In genomic region chr5:54323462-54323861, GRCh38 we compare ENCODE assay signal across 32 cellular contexts.
"Had no signal": no experiment of that assay in that cellular context is flagged by ENCODE, and none has a peak within 500 bp of the region (broad histone marks: within the 10 kb centered on the region; RNA-seq: fewer than 3 reads in every experiment).

No MANE protein-coding gene starts in this region.

- ATAC-seq: activated CD4-positive, CD25-positive, alpha-beta regulatory T cell treated with anti-CD3 and anti-CD28 coated beads, Interleukin-2, amount 50 U/mL, for 24 hours; activated CD8-positive, alpha-beta T cell treated with anti-CD3 and anti-CD28 coated beads for 36 hours; activated naive CD4-positive, alpha-beta T cell treated with anti-CD3 and anti-CD28 coated beads, Interleukin-2, amount 50 U/mL, for 72 hours; activated T-cell treated with anti-CD3 and anti-CD28 coated beads, Interleukin-2, amount 50 U/mL, for 4 hours; activated T-cell treated with anti-CD3 and anti-CD28 coated beads, Interleukin-2, amount 50 U/mL, for 72 hours; activated T-helper 17 cell treated with anti-CD3 and anti-CD28 coated beads, Interleukin-2, amount 50 U/mL, for 72 hours; body of pancreas; WTC11 had no signal

- DNase-seq: activated CD4-positive, alpha-beta memory T cell treated with anti-CD3 and anti-CD28 coated beads for 36 hours; activated CD4-positive, alpha-beta T cell treated with anti-CD3 and anti-CD28 coated beads for 4 hours; activated CD4-positive, alpha-beta T cell treated with anti-CD3 and anti-CD28 coated beads, Interleukin-2, amount 10 ng/mL, durations not matched to agents 24 days and 14 days; activated CD4-positive, alpha-beta T cell treated with anti-CD3 and anti-CD28 coated beads, Interleukin-2, amount 50 U/mL, for 1 hour; activated CD4-positive, alpha-beta T cell treated with anti-CD3 and anti-CD28 coated beads, Interleukin-2, amount 50 U/mL, for 4 hours; activated CD4-positive, CD25-positive, alpha-beta regulatory T cell; activated CD8-positive, alpha-beta memory T cell treated with anti-CD3 and anti-CD28 coated beads, Interleukin-2, amount 50 U/mL, for 4 hours; activated CD8-positive, alpha-beta T cell treated with anti-CD3 and anti-CD28 coated beads for 36 hours; activated effector memory CD4-positive, alpha-beta T cell treated with anti-CD3 and anti-CD28 coated beads, Interleukin-2, amount 50 U/mL, for 16 hours; activated gamma-delta T cell treated with Interleukin-2 at 50 U/mL for 16 hours; activated naive CD4-positive, alpha-beta T cell; activated naive CD4-positive, alpha-beta T cell treated with anti-CD3 and anti-CD28 coated beads for 36 hours; activated naive CD4-positive, alpha-beta T cell treated with anti-CD3 and anti-CD28 coated beads, Interleukin-2, amount 50 U/mL, for 16 hours; activated naive CD8-positive, alpha-beta T cell treated with anti-CD3 and anti-CD28 coated beads for 36 hours; activated T-cell treated with anti-CD3 and anti-CD28 coated beads for 4 hours; activated T-cell treated with anti-CD3 and anti-CD28 coated beads, Interleukin-2, amount 50 U/mL, for 1 hour; activated T-cell treated with anti-CD3 and anti-CD28 coated beads, Interleukin-2, amount 50 U/mL, for 4 hours; activated T-cell treated with anti-CD3 and anti-CD28 coated beads, Interleukin-2, amount 50 U/mL, for 72 hours; adrenal gland; amniotic stem cell; aorta; body of pancreas; brain microvascular endothelial cell; central memory CD4-positive, alpha-beta T cell; T-helper 1 cell; T-helper 2 cell; T-helper 9 cell; WERI-Rb-1 had no signal
